7 cellular contexts compared by ENCODE assay signal in the genomic region with DNA sequence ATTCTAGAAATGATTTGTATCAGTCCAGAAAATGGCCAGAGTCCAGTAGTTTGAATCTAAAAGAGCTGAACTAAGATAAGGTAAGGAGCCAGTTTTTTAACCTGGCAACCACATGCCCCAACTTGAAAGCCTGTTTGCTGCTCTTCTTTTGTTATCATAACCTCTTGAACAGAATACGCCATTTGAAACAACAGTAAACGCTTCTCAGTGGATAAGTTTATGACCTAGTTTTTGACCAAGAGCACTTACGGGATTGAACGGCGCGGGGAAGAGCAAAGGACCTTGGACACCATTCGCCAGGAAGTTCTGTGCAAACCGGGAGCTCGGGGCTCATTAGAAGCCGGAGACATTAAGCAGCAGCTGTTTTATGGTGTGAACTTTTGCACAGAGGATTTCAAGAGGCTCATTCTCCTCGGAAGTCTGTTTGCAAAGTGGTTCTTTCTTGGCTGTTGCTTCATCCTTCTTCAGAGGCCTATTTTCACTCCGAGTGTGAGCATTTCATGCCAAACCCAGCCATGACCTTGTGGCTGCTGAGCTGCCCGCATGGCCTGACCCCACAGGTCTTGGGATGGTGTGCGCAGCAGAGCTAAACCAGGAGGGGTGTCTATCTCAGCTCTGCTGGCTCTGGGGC.
A peak's percentile ranks its signal among the peaks of the same experiment; 100 is the strongest.
DNase-seq lines count a peak whose midpoint lies in the region; ATAC-seq and TF ChIP-seq lines count a peak whose summit lies in the region.

No MANE protein-coding gene starts in this region.

- H2BK5ac ChIP-seq in mesenchymal stem cell (ENCODE audit: low read depth, low read length, poor library complexity, severe bottlenecking) = peak overlapping the region; percentile 47

- H3K9ac ChIP-seq in mesenchymal stem cell (ENCODE audit: low read length) = peak overlapping the region; percentile 25

- no peak overlapping the region for H4K91ac ChIP-seq in mesenchymal stem cell (ENCODE audit: low read length)

- DNase-seq in NCI-H2029 (lab: John Stamatoyannopoulos, UW) (peak; percentile 62), cardiac fibroblast (ENCODE audit: low read depth in 2 of 2) (peak; percentile 32 to 65), mesenchymal stem cell (peak; percentile 87), upper lobe of left lung (peak in 1 of 2 donors; percentile 22), T-helper 17 cell (no peak)
- no peak for DNase-seq in central memory CD4-positive, alpha-beta T cell

- H3K4ac ChIP-seq in mesenchymal stem cell (ENCODE audit: low read depth in 1 of 2, low read length in 2 of 2) = no peak overlapping the region

- TF ChIP-seq POLR2A in upper lobe of left lung (IDR thresholded peaks at IDR 0.05) = no peak

- no peak overlapping the region for H2BK12ac ChIP-seq in mesenchymal stem cell (ENCODE audit: low read length in 2 of 2)

- H3K4me3 ChIP-seq in cardiac fibroblast (replicated peaks in 1 of 2; ENCODE audit: low read depth in 2 of 2, low read length in 2 of 2) (no peak overlapping the region), mesenchymal stem cell (ENCODE audit: insufficient read depth in 1 of 2, low read depth in 1 of 2, low read length in 2 of 2) (peak overlapping the region in 1 of 2 experiments; percentile 58), upper lobe of left lung (peak overlapping the region in 2 of 4 donors; percentile 2 to 11)

- TF ChIP-seq EP300 in upper lobe of left lung (IDR thresholded peaks at IDR 0.05) = no peak

- H3K23ac ChIP-seq in mesenchymal stem cell (ENCODE audit: low read length in 2 of 2) = no peak overlapping the region

- no peaks in the 10 kb centered on the region for H3K79me1 ChIP-seq in mesenchymal stem cell (replicated peaks; ENCODE audit: low read length, poor library complexity, severe bottlenecking)

- TF ChIP-seq CTCF in cardiac fibroblast (IDR thresholded peaks at IDR 0.05; ENCODE audit: low read depth, low read length) = no peak
- TF ChIP-seq CTCF in upper lobe of left lung (IDR thresholded peaks at IDR 0.05) = no peak

- no peak overlapping the region for H2BK120ac ChIP-seq in mesenchymal stem cell (ENCODE audit: low read depth, low read length)

- no peaks in the 10 kb centered on the region for H3K27me3 Mint-ChIP-seq in T-helper 17 cell

- H3K27ac Mint-ChIP-seq in T-helper 17 cell = no peak overlapping the region

- no peak overlapping the region for H2BK15ac ChIP-seq in mesenchymal stem cell (ENCODE audit: low read depth, poor library complexity, severe bottlenecking)

- peak overlapping the region in 1 of 2 experiments; percentile 13 for H3K18ac ChIP-seq in mesenchymal stem cell (ENCODE audit: low read depth in 1 of 2, low read length in 2 of 2)

- H2AK5ac ChIP-seq in mesenchymal stem cell (ENCODE audit: low read length, severe bottlenecking) = no peak overlapping the region

- no peaks in the 10 kb centered on the region for H3K36me3 Mint-ChIP-seq in T-helper 17 cell (ENCODE audit: low read depth)

- H3K27ac ChIP-seq in mesenchymal stem cell (ENCODE audit: low read length, poor library complexity, severe bottlenecking) (peak overlapping the region; percentile 55), upper lobe of left lung (peak overlapping the region; percentile 12 to 67 (median 52))

- WGBS in mesenchymal stem cell = 5% methylated on average over 14 of the region's 14 CpGs
- 48 to 71% methylated on average over 13 to 14 of the region's 14 CpGs for whole genome bisulfite sequencing in upper lobe of left lung, 2 donors

- H3K9me3 ChIP-seq in mesenchymal stem cell (ENCODE audit: control insufficient read depth, low read length) = no peaks in the 10 kb centered on the region
- H3K9me3 ChIP-seq in upper lobe of left lung = no peaks in the 10 kb centered on the region
- no peaks in the 10 kb centered on the region for H3K9me3 ChIP-seq in T-helper 17 cell (ENCODE audit: control insufficient read depth, low read length, poor library complexity, severe bottlenecking)

- H3K36me3 ChIP-seq in mesenchymal stem cell (ENCODE audit: control insufficient read depth in 1 of 2, insufficient read depth in 2 of 2, low read depth in 1 of 2, low read length in 2 of 2) = no peaks in the 10 kb centered on the region
- no peaks in the 10 kb centered on the region for H3K36me3 ChIP-seq in upper lobe of left lung

- no peak overlapping the region for H3K14ac ChIP-seq in mesenchymal stem cell (ENCODE audit: low read length in 2 of 2)

- H3K4me2 ChIP-seq in mesenchymal stem cell (ENCODE audit: low read length, poor library complexity, severe bottlenecking) = peak overlapping the region; percentile 4

- H3K4me3 Mint-ChIP-seq in T-helper 17 cell = no peak overlapping the region

- H2AFZ ChIP-seq in mesenchymal stem cell (ENCODE audit: low read depth, low read length) = no peak overlapping the region

- peaks cover 12% of the 10 kb centered on the region for H3K4me1 ChIP-seq in mesenchymal stem cell (ENCODE audit: control insufficient read depth, insufficient read depth, low read depth, low read length)
- H3K4me1 ChIP-seq in upper lobe of left lung = peaks cover 3 to 9% (median 6%) of the 10 kb centered on the region in 4 donors

- no peaks in the 10 kb centered on the region for H3K4me1 Mint-ChIP-seq in T-helper 17 cell

- ATAC-seq in upper lobe of left lung (ENCODE audit: low FRiP score in 2 of 2) = peak in 1 of 2 donors; percentile 43
- ATAC-seq in T-helper 17 cell = no peak
- ATAC-seq in GM18511 (IDR thresholded peaks at IDR 0.05; ENCODE audit: unreplicated experiment) = no peak

- no peak overlapping the region for H4K8ac ChIP-seq in mesenchymal stem cell (ENCODE audit: low read length)

- H3K27me3 ChIP-seq in mesenchymal stem cell (ENCODE audit: control insufficient read depth in 1 of 2, insufficient read depth in 1 of 2, low read length in 2 of 2) = no peaks in the 10 kb centered on the region
- no peaks in the 10 kb centered on the region for H3K27me3 ChIP-seq in upper lobe of left lung

Comparison
In these comparisons a context has a peak if more than half of its experiments do, and no peak if none do; other contexts are left out.
1. DNase-seq: peak in NCI-H2029 (single experiment), cardiac fibroblast (2 of 2) and mesenchymal stem cell (single experiment); none in T-helper 17 cell (0 of 3) and central memory CD4-positive, alpha-beta T cell (single experiment).